ENCODE assay signal across 16 cellular contexts in the genomic region with DNA sequence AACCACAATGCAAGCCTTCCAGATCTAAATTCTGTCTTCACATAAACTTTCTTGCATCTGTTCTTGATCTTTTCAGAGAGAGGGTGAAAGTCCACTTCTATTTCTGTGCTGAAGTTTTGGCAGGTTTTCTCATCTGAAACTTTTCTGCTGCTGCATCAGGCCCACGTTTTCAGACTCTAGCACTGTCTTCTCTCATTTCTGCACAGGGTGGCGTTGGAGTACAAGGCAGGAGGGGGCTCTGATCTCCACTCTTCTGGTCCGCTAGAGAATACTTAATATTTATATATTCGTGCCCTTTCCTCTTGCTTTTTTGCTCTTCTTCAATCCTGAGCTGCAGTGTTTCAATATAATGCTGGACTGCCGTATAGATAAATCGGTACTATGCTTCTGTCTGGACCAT.
"Had no signal": no experiment of that assay in that cellular context is flagged by ENCODE, and none has a peak within 500 bp of the region (broad histone marks: within the 10 kb centered on the region; RNA-seq: fewer than 3 reads in every experiment).

No MANE protein-coding gene starts in this region.

- H3K36me3 Mint-ChIP-seq: activated naive CD8-positive, alpha-beta T cell treated with anti-CD3 and anti-CD28 coated beads, Interleukin-2, amount 10 ng/mL, durations not matched to agents 7 days and 5 days; mesothelial cell of epicardium; neural progenitor cell had no signal

- H3K9ac ChIP-seq: neural progenitor cell had no signal

- H3K9me3 Mint-ChIP-seq: neural progenitor cell had no signal

- H3K4me2 ChIP-seq: neural progenitor cell had no signal

- H3K4me1 ChIP-seq: lower lobe of right lung, neural progenitor cell had no signal

- H3K27me3 ChIP-seq: neural progenitor cell, ovary had no signal

- H3K4me3 ChIP-seq: lower lobe of right lung, neural progenitor cell, ovary had no signal

- H3K27me3 Mint-ChIP-seq: activated CD4-positive, alpha-beta memory T cell treated with anti-CD3 and anti-CD28 coated beads, Interleukin-2, amount 10 ng/mL, durations not matched to agents 7 days and 5 days; activated CD4-positive, alpha-beta T cell treated with anti-CD3 and anti-CD28 coated beads for 36 hours; activated naive CD8-positive, alpha-beta T cell treated with anti-CD3 and anti-CD28 coated beads, Interleukin-2, amount 10 ng/mL, durations not matched to agents 7 days and 5 days had no signal

- ATAC-seq: activated CD4-positive, alpha-beta T cell treated with anti-CD3 and anti-CD28 coated beads for 36 hours; lower lobe of right lung; stimulated activated naive CD8-positive, alpha-beta T cell treated with anti-CD3 and anti-CD28 coated beads, Interleukin-15, Interleukin-2, amounts not matched to agents 100 U/mL and 50 U/mL, for 24 hours had no signal

- H3K36me3 ChIP-seq: lower lobe of right lung, neural progenitor cell, ovary had no signal

- H3K27ac Mint-ChIP-seq: activated CD4-positive, alpha-beta memory T cell treated with anti-CD3 and anti-CD28 coated beads, Interleukin-2, amount 10 ng/mL, durations not matched to agents 7 days and 5 days; activated CD4-positive, alpha-beta T cell treated with anti-CD3 and anti-CD28 coated beads for 36 hours; activated naive CD8-positive, alpha-beta T cell treated with anti-CD3 and anti-CD28 coated beads, Interleukin-2, amount 10 ng/mL, durations not matched to agents 7 days and 5 days; immature natural killer cell; mesothelial cell of epicardium; neural progenitor cell had no signal

- DNase-seq: activated CD4-positive, alpha-beta memory T cell treated with anti-CD3 and anti-CD28 coated beads, Interleukin-2, amount 10 ng/mL, durations not matched to agents 7 days and 5 days; activated CD4-positive, alpha-beta T cell treated with anti-CD3 and anti-CD28 coated beads for 36 hours; activated CD8-positive, alpha-beta memory T cell treated with anti-CD3 and anti-CD28 coated beads, Interleukin-2, amount 50 U/mL, for 48 hours; activated naive CD8-positive, alpha-beta T cell treated with anti-CD3 and anti-CD28 coated beads, Interleukin-2, amount 10 ng/mL, durations not matched to agents 7 days and 5 days; anterior cingulate cortex; cerebellar nuclear complex; dermis blood vessel endothelial cell; immature natural killer cell; lower lobe of right lung; ovary; stimulated activated CD4-positive, alpha-beta T cell treated with anti-CD3 and anti-CD28 coated beads, Interleukin-4, amount 100 ng/mL, for 1 hour; stimulated activated CD8-positive, alpha-beta memory T cell treated with anti-CD3 and anti-CD28 coated beads, Interleukin-4, amount 100 ng/mL, for 48 hours; stimulated activated naive CD8-positive, alpha-beta T cell treated with anti-CD3 and anti-CD28 coated beads, Interleukin-15, Interleukin-2, amounts not matched to agents 100 U/mL and 50 U/mL, for 24 hours had no signal

- H3K4me3 Mint-ChIP-seq: activated CD4-positive, alpha-beta memory T cell treated with anti-CD3 and anti-CD28 coated beads, Interleukin-2, amount 10 ng/mL, durations not matched to agents 7 days and 5 days; activated CD4-positive, alpha-beta T cell treated with anti-CD3 and anti-CD28 coated beads for 36 hours; activated naive CD8-positive, alpha-beta T cell treated with anti-CD3 and anti-CD28 coated beads, Interleukin-2, amount 10 ng/mL, durations not matched to agents 7 days and 5 days; immature natural killer cell; mesothelial cell of epicardium; neural progenitor cell had no signal

- H3K9me3 ChIP-seq: ovary had no signal

- H3K4me1 Mint-ChIP-seq: activated CD4-positive, alpha-beta memory T cell treated with anti-CD3 and anti-CD28 coated beads, Interleukin-2, amount 10 ng/mL, durations not matched to agents 7 days and 5 days; activated CD4-positive, alpha-beta T cell treated with anti-CD3 and anti-CD28 coated beads for 36 hours; activated naive CD8-positive, alpha-beta T cell treated with anti-CD3 and anti-CD28 coated beads, Interleukin-2, amount 10 ng/mL, durations not matched to agents 7 days and 5 days; immature natural killer cell; mesothelial cell of epicardium; neural progenitor cell had no signal

- H3K27ac ChIP-seq: lower lobe of right lung, neural progenitor cell, ovary, VCaP had no signal
